1 cellular context compared by ENCODE assay signal in the genomic region with DNA sequence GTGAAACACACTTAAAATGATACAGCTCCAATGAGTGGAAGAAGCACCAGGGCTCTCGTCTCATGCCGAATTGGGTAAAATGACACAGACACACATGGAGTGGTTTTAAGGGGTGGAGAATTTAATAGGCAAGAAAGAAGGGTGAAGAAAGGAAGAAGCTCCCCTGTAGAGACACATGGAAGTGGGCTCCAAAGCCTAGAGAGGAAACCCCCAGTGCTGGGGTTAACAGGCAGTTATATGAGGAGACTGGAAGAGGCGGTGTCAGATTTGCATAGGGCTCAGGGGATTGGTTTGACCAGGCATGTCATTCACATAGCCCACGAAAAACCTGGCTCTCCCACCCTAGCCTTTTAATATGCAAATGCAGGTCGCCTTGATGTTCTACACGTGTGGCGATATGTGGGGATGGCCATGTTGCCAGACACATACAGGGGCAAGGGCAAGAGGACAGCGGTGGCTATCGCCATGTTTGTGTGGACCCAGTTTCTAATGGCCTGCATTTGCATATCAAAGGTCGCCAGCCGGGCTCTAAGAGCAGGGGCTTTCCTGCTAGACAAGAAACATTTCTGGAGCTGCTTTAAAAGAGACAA.
TF ChIP-seq lines count a peak whose summit lies in the region.

No MANE protein-coding gene starts in this region.

TF ChIP-seq in K562, 482 proteins besides CTCF, POLR2A, EP300 and RAD21 (continued from another document and continues in another):
- TF ChIP-seq, protein P1, sequence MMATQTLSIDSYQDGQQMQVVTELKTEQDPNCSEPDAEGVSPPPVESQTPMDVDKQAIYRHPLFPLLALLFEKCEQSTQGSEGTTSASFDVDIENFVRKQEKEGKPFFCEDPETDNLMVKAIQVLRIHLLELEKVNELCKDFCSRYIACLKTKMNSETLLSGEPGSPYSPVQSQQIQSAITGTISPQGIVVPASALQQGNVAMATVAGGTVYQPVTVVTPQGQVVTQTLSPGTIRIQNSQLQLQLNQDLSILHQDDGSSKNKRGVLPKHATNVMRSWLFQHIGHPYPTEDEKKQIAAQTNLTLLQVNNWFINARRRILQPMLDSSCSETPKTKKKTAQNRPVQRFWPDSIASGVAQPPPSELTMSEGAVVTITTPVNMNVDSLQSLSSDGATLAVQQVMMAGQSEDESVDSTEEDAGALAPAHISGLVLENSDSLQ (IDR thresholded peaks at IDR 0.05), result peak; percentile 98
- peak; percentile 28 to 45; a peak in 2 of 4 replicates for TF ChIP-seq FOXK2 (conservative IDR thresholded peaks at IDR 0.05 in 1 of 2, IDR thresholded peaks at IDR 0.05 in 1 of 2; ENCODE audit: low read depth in 2 of 2)
- TF ChIP-seq TAF9B (IDR thresholded peaks at IDR 0.05; ENCODE audit: partially characterized antibody), result peak; percentile 53
- peak; percentile 35; the same call in 1 of the 2 replicates for TF ChIP-seq ZBTB7A (IDR thresholded peaks at IDR 0.05; ENCODE audit: borderline replicate concordance, control insufficient read depth, low read depth, low read length)
- no peak for TF ChIP-seq STAT5A (IDR thresholded peaks at IDR 0.05; ENCODE audit: borderline replicate concordance, low read length)
- TF ChIP-seq KAT8 (IDR thresholded peaks at IDR 0.05; ENCODE audit: low read depth), result no peak
- TF ChIP-seq, protein P2, sequence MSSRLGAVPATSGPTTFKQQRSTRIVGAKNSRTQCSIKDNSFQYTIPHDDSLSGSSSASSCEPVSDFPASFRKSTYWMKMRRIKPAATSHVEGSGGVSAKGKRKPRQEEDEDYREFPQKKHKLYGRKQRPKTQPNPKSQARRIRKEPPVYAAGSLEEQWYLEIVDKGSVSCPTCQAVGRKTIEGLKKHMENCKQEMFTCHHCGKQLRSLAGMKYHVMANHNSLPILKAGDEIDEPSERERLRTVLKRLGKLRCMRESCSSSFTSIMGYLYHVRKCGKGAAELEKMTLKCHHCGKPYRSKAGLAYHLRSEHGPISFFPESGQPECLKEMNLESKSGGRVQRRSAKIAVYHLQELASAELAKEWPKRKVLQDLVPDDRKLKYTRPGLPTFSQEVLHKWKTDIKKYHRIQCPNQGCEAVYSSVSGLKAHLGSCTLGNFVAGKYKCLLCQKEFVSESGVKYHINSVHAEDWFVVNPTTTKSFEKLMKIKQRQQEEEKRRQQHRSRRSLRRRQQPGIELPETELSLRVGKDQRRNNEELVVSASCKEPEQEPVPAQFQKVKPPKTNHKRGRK (tag; IDR thresholded peaks at IDR 0.05), result no peak
- peak; percentile 87 for TF ChIP-seq SUPT5H (IDR thresholded peaks at IDR 0.05)
- TF ChIP-seq L3MBTL2 (IDR thresholded peaks at IDR 0.05), result peak; percentile 23; the same call in 1 of the 2 replicates
- TF ChIP-seq, protein P3, sequence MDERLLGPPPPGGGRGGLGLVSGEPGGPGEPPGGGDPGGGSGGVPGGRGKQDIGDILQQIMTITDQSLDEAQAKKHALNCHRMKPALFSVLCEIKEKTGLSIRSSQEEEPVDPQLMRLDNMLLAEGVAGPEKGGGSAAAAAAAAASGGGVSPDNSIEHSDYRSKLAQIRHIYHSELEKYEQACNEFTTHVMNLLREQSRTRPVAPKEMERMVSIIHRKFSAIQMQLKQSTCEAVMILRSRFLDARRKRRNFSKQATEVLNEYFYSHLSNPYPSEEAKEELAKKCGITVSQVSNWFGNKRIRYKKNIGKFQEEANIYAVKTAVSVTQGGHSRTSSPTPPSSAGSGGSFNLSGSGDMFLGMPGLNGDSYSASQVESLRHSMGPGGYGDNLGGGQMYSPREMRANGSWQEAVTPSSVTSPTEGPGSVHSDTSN (CRISPR knock-in tag; IDR thresholded peaks at IDR 0.05; ENCODE audit: low read depth), result no peak
- TF ChIP-seq, protein P3 (tag; conservative IDR thresholded peaks at IDR 0.05; ENCODE audit: low read depth), result peak; percentile 90
- 0 out of 2 replicates have a peak, but pooled peaks have one; percentile 16 for TF ChIP-seq CREB1 (IDR thresholded peaks at IDR 0.05)
- no peak for TF ChIP-seq CREB1 (CRISPR knock-in tag; IDR thresholded peaks at IDR 0.05)
- TF ChIP-seq NEUROD1 (IDR thresholded peaks at IDR 0.05; ENCODE audit: borderline replicate concordance, low read depth, low read length, partially characterized antibody), result peak; percentile 13
- TF ChIP-seq, protein P4, sequence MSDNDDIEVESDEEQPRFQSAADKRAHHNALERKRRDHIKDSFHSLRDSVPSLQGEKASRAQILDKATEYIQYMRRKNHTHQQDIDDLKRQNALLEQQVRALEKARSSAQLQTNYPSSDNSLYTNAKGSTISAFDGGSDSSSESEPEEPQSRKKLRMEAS (CRISPR knock-in tag; IDR thresholded peaks at IDR 0.05), result no peak
- TF ChIP-seq, protein P5, sequence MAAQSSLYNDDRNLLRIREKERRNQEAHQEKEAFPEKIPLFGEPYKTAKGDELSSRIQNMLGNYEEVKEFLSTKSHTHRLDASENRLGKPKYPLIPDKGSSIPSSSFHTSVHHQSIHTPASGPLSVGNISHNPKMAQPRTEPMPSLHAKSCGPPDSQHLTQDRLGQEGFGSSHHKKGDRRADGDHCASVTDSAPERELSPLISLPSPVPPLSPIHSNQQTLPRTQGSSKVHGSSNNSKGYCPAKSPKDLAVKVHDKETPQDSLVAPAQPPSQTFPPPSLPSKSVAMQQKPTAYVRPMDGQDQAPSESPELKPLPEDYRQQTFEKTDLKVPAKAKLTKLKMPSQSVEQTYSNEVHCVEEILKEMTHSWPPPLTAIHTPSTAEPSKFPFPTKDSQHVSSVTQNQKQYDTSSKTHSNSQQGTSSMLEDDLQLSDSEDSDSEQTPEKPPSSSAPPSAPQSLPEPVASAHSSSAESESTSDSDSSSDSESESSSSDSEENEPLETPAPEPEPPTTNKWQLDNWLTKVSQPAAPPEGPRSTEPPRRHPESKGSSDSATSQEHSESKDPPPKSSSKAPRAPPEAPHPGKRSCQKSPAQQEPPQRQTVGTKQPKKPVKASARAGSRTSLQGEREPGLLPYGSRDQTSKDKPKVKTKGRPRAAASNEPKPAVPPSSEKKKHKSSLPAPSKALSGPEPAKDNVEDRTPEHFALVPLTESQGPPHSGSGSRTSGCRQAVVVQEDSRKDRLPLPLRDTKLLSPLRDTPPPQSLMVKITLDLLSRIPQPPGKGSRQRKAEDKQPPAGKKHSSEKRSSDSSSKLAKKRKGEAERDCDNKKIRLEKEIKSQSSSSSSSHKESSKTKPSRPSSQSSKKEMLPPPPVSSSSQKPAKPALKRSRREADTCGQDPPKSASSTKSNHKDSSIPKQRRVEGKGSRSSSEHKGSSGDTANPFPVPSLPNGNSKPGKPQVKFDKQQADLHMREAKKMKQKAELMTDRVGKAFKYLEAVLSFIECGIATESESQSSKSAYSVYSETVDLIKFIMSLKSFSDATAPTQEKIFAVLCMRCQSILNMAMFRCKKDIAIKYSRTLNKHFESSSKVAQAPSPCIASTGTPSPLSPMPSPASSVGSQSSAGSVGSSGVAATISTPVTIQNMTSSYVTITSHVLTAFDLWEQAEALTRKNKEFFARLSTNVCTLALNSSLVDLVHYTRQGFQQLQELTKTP (IDR thresholded peaks at IDR 0.05; ENCODE audit: low read depth in 1 of 2, partially characterized antibody in 2 of 2), result peak in 1 of 2 experiments; percentile 57
- peak; percentile 42 for TF ChIP-seq SMARCA4 (IDR thresholded peaks at IDR 0.05)
- TF ChIP-seq KHSRP (IDR thresholded peaks at IDR 0.05), result no peak
- TF ChIP-seq POLR2AphosphoS2 (IDR thresholded peaks at IDR 0.05; ENCODE audit: low read length), result peak; percentile 90; the same call in 1 of the 2 replicates
- TF ChIP-seq ATF1 (CRISPR knock-in tag; IDR thresholded peaks at IDR 0.05), result no peak
- TF ChIP-seq ATF1 (tag; IDR thresholded peaks at IDR 0.05), result peak; percentile 71
- 0 out of 2 replicates have a peak, but pooled peaks have one; percentile 12 for TF ChIP-seq LCOR (CRISPR knock-in tag; IDR thresholded peaks at IDR 0.05)
- peak; percentile 76; the same call in 1 of the 2 replicates for TF ChIP-seq MYC (IDR thresholded peaks at IDR 0.05; ENCODE audit: low read depth, low read length)
- no peak for TF ChIP-seq MYC (CRISPR knock-in tag; IDR thresholded peaks at IDR 0.05; ENCODE audit: borderline replicate concordance, low read depth)
- peak; percentile 60 for TF ChIP-seq EP400 (IDR thresholded peaks at IDR 0.05)
- TF ChIP-seq ASH1L (IDR thresholded peaks at IDR 0.05; ENCODE audit: borderline replicate concordance, low read depth, partially characterized antibody), result peak; percentile 23
- no peak for TF ChIP-seq ZNF316 (IDR thresholded peaks at IDR 0.05)
- TF ChIP-seq, protein P6, sequence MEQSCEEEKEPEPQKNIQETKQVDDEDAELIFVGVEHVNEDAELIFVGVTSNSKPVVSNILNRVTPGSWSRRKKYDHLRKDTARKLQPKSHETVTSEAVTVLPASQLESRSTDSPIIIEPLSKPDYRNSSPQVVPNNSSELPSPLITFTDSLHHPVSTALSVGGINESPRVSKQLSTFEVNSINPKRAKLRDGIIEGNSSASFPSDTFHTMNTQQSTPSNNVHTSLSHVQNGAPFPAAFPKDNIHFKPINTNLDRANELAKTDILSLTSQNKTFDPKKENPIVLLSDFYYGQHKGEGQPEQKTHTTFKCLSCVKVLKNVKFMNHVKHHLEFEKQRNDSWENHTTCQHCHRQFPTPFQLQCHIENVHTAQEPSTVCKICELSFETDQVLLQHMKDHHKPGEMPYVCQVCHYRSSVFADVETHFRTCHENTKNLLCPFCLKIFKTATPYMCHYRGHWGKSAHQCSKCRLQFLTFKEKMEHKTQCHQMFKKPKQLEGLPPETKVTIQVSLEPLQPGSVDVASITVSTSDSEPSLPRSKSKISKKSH (CRISPR knock-in tag; IDR thresholded peaks at IDR 0.05), result no peak
- no peak for TF ChIP-seq PTRF (tag; IDR thresholded peaks at IDR 0.05)
- no peak for TF ChIP-seq ILK (tag; IDR thresholded peaks at IDR 0.05; ENCODE audit: borderline replicate concordance, low read depth)
- TF ChIP-seq ZBTB1 (CRISPR knock-in tag; IDR thresholded peaks at IDR 0.05; ENCODE audit: borderline replicate concordance, low read depth), result no peak
- 0 out of 2 replicates have a peak, but pooled peaks have one; percentile 2 for TF ChIP-seq FOSL1 (tag; conservative IDR thresholded peaks at IDR 0.05)
- TF ChIP-seq THRAP3 (IDR thresholded peaks at IDR 0.05; ENCODE audit: borderline replicate concordance), result 0 out of 2 replicates have a peak, but pooled peaks have one; percentile 20
- TF ChIP-seq PURB (CRISPR knock-in tag; IDR thresholded peaks at IDR 0.05; ENCODE audit: low read depth), result no peak
- TF ChIP-seq YY1 (IDR thresholded peaks at IDR 0.05; ENCODE audit: borderline replicate concordance in 1 of 3, control insufficient read depth in 1 of 3, extremely low read depth in 1 of 3, insufficient read depth in 3 of 3, insufficient read length in 1 of 3, insufficient replicate concordance in 2 of 3, low read depth in 1 of 3, low read length in 2 of 3), result peak; percentile 51 to 88 (median 54)
- TF ChIP-seq, protein P7, sequence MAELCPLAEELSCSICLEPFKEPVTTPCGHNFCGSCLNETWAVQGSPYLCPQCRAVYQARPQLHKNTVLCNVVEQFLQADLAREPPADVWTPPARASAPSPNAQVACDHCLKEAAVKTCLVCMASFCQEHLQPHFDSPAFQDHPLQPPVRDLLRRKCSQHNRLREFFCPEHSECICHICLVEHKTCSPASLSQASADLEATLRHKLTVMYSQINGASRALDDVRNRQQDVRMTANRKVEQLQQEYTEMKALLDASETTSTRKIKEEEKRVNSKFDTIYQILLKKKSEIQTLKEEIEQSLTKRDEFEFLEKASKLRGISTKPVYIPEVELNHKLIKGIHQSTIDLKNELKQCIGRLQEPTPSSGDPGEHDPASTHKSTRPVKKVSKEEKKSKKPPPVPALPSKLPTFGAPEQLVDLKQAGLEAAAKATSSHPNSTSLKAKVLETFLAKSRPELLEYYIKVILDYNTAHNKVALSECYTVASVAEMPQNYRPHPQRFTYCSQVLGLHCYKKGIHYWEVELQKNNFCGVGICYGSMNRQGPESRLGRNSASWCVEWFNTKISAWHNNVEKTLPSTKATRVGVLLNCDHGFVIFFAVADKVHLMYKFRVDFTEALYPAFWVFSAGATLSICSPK (IDR thresholded peaks at IDR 0.05; ENCODE audit: borderline replicate concordance), result no peak
- no peak for TF ChIP-seq STAG1 (CRISPR knock-in tag; IDR thresholded peaks at IDR 0.05; ENCODE audit: borderline replicate concordance)
- TF ChIP-seq DPF2 (IDR thresholded peaks at IDR 0.05), result 0 out of 2 replicates have a peak, but pooled peaks have one; percentile 17
- peak; percentile 40 to 41; a peak in 2 of 4 replicates for TF ChIP-seq SIN3A (IDR thresholded peaks at IDR 0.05; ENCODE audit: borderline replicate concordance in 2 of 2, control insufficient read depth in 1 of 2, low read depth in 2 of 2, low read length in 2 of 2)
- TF ChIP-seq JUN (IDR thresholded peaks at IDR 0.05; ENCODE audit: borderline replicate concordance, low read depth, low read length), result 0 out of 2 replicates have a peak, but pooled peaks have one; percentile 11
- TF ChIP-seq JUN (CRISPR knock-in tag; IDR thresholded peaks at IDR 0.05; ENCODE audit: borderline replicate concordance), result no peak
- peak; percentile 21; the same call in 1 of the 2 replicates for TF ChIP-seq ZNF766 (CRISPR knock-in tag; conservative IDR thresholded peaks at IDR 0.05)
- TF ChIP-seq, protein P8, sequence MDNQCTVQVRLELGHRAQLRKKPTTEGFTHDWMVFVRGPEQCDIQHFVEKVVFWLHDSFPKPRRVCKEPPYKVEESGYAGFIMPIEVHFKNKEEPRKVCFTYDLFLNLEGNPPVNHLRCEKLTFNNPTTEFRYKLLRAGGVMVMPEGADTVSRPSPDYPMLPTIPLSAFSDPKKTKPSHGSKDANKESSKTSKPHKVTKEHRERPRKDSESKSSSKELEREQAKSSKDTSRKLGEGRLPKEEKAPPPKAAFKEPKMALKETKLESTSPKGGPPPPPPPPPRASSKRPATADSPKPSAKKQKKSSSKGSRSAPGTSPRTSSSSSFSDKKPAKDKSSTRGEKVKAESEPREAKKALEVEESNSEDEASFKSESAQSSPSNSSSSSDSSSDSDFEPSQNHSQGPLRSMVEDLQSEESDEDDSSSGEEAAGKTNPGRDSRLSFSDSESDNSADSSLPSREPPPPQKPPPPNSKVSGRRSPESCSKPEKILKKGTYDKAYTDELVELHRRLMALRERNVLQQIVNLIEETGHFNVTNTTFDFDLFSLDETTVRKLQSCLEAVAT (IDR thresholded peaks at IDR 0.05), result peak; percentile 58 to 81
- TF ChIP-seq MCM7 (IDR thresholded peaks at IDR 0.05), result no peak
- peak in 1 of 2 experiments; percentile 28; a peak in 1 of 4 replicates for TF ChIP-seq ARNT (IDR thresholded peaks at IDR 0.05)
- TF ChIP-seq NBN (IDR thresholded peaks at IDR 0.05; ENCODE audit: low read depth), result 0 out of 2 replicates have a peak, but pooled peaks have one; percentile 55
- TF ChIP-seq TCF7L2 (IDR thresholded peaks at IDR 0.05; ENCODE audit: low read depth, low read length), result no peak
- TF ChIP-seq CREM (IDR thresholded peaks at IDR 0.05; ENCODE audit: low read depth), result 0 out of 2 replicates have a peak, but pooled peaks have one; percentile 11
- no peak for TF ChIP-seq NR2C2 (CRISPR knock-in tag; IDR thresholded peaks at IDR 0.05)
- TF ChIP-seq NR2C2 (tag; IDR thresholded peaks at IDR 0.05), result peak; percentile 44; the same call in 1 of the 2 replicates
